8 cellular contexts compared by ENCODE assay signal in the genomic region with DNA sequence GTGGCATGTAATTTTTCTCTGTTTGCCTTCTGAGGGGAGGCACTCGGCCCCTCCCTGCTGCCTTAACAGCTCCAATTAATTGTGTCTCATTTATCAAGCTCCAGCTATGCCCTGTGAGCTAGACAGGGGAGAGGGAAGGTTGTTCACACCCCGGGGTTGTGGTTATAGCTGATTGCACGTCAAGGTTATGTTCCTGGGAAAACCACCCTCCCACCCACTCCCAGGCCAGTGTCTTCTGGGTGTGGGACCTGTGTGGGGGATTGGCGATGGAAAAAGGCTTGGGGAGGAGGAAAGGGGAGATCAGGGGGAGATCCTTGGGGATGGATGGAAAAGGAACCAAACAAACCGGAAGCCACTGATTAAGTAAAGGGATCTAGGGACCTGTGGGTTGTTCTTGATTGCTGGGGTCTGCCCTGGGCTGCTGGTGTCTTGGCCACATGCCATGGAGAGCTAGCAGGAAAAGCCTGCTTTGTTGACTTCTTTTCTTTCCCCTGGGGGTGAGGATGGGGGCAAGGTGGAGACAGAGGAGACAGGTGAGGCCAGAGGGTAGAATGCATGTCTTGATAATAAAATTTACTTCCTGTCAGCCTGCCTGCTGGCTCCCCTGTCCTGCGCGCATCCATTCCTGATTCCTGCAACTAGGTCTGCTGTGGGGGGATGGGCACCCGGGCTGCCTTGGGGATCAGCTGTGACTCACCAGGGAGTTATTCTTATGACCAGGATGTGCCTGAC. TPM values are rescaled to one million over a fixed set of nuclear protein-coding genes. Genes with fewer than 3 reads are reported as not detected.
DNase-seq lines count a peak whose midpoint lies in the region; ATAC-seq, FAIRE-seq and TF ChIP-seq lines count a peak whose summit lies in the region.

No MANE protein-coding gene starts in this region.

- 5 to 23% (median 13%) methylated on average over 8 of the region's 8 CpGs for WGBS in small intestine, 3 donors

- peaks cover 86% of the 10 kb centered on the region for H3K4me1 Mint-ChIP-seq in CD8-positive, alpha-beta T cell (ENCODE audit: low read depth)
- H3K4me1 Mint-ChIP-seq in brain, result peaks cover 52% of the 10 kb centered on the region

- peak overlapping the region; percentile 34 for H3K27ac ChIP-seq in CD8-positive, alpha-beta T cell (ENCODE audit: low read depth, low read length)
- peak overlapping the region; percentile 85 to 91 for H3K27ac ChIP-seq in small intestine (ENCODE audit: low read depth in 1 of 2, low read length in 1 of 2)

- CTCF ChIA-PET in CD8-positive, alpha-beta T cell (lab: Charles Lee), result interaction anchor here (0.7 to 2.4 kb wide), 9 partner anchors 8 to 163 kb away, joined by 3 to 10 read pairs (median 4); a partner anchor contains a TSS

- H3K36me3 Mint-ChIP-seq in CD8-positive, alpha-beta T cell, result peaks cover 20% of the 10 kb centered on the region
- peaks cover 16% of the 10 kb centered on the region for H3K36me3 Mint-ChIP-seq in brain

- H3K4me3 Mint-ChIP-seq in CD8-positive, alpha-beta T cell, result peak overlapping the region; percentile 50
- peak overlapping the region; percentile 23 to 71 (median 59) for H3K4me3 Mint-ChIP-seq in brain

- H3K4me3 ChIP-seq in CD8-positive, alpha-beta T cell (ENCODE audit: low read depth, low read length), result peak overlapping the region; percentile 7
- no peak overlapping the region for H3K4me3 ChIP-seq in small intestine (ENCODE audit: low read depth in 1 of 2, low read length in 2 of 2)

- no peak for TF ChIP-seq CTCF in CD8-positive, alpha-beta T cell (IDR thresholded peaks at IDR 0.05)
- TF ChIP-seq CTCF in brain (conservative IDR thresholded peaks at IDR 0.05), result no peak

- H3K27me3 ChIP-seq in CD8-positive, alpha-beta T cell (ENCODE audit: insufficient read depth, low read length), result no peaks in the 10 kb centered on the region
- no peaks in the 10 kb centered on the region for H3K27me3 ChIP-seq in small intestine (ENCODE audit: control insufficient read depth in 2 of 2, insufficient read depth in 2 of 2, low read length in 2 of 2)

- H3K27ac Mint-ChIP-seq in CD8-positive, alpha-beta T cell, result peak overlapping the region; percentile 97
- H3K27ac Mint-ChIP-seq in brain, result peak overlapping the region; percentile 68 to 97 (median 95)

- peak in 3 of 7 experiments; percentile 37 to 40 (median 38) for DNase-seq in CD8-positive, alpha-beta T cell
- peak; percentile 95 for DNase-seq in HTR-8/SVneo (ENCODE audit: insufficient read length, low spot score)
- peak; percentile 97 for DNase-seq in RPMI7951 (ENCODE audit: low read depth)
- peak; percentile 84 for DNase-seq in iPS-NIHi11 (ENCODE audit: low spot score)
- peak; percentile 97 for DNase-seq in small intestine
- DNase-seq in OCI-M2 (lab: John Stamatoyannopoulos, UW; ENCODE audit: unreplicated experiment), result no peak

- intact Hi-C loops in CD8-positive, alpha-beta T cell (cut with DNase I, micrococcal nuclease), result loop anchor here in 1 of 2 experiments (10.0 kb wide), 1 partner anchor 1379 kb away; no protein-coding TSS in a partner anchor

- peaks cover 18% of the 10 kb centered on the region for H3K36me3 ChIP-seq in CD8-positive, alpha-beta T cell (ENCODE audit: insufficient read depth, low read length)
- peaks cover 0 to 3% of the 10 kb centered on the region in 2 donors for H3K36me3 ChIP-seq in small intestine (ENCODE audit: control insufficient read depth in 2 of 2, insufficient read depth in 2 of 2, low read length in 2 of 2)

- no peaks in the 10 kb centered on the region for H3K9me3 ChIP-seq in CD8-positive, alpha-beta T cell (ENCODE audit: low read length)
- no peaks in the 10 kb centered on the region for H3K9me3 ChIP-seq in small intestine (ENCODE audit: control insufficient read depth, low read depth)

- FAIRE-seq in HTR-8/SVneo (lab: Jason Lieb, UNC) (peak; percentile 57), small intestine (lab: Jason Lieb, UNC) (no peak)

- peaks cover 99% of the 10 kb centered on the region for H3K4me1 ChIP-seq in CD8-positive, alpha-beta T cell (ENCODE audit: insufficient read depth, low read length)
- H3K4me1 ChIP-seq in small intestine (ENCODE audit: control insufficient read depth in 2 of 2, insufficient read depth in 1 of 2, low read depth in 1 of 2, low read length in 1 of 2), result peaks cover 4 to 6% of the 10 kb centered on the region in 2 donors

- POLR2A ChIA-PET in CD8-positive, alpha-beta T cell (lab: Charles Lee), result interaction anchor here (0.8 to 12.0 kb wide), 6 partner anchors 9 to 56 kb away, joined by 3 to 178 read pairs (median 6); a partner anchor contains a TSS

- H3K9me3 Mint-ChIP-seq in CD8-positive, alpha-beta T cell, result no peaks in the 10 kb centered on the region
- no peaks in the 10 kb centered on the region for H3K9me3 Mint-ChIP-seq in brain

- no peak for ATAC-seq in CD8-positive, alpha-beta T cell
- no peak for ATAC-seq in GM21360 (IDR thresholded peaks at IDR 0.05; ENCODE audit: unreplicated experiment)

- H3K27me3 Mint-ChIP-seq in CD8-positive, alpha-beta T cell (ENCODE audit: low read depth), result no peaks in the 10 kb centered on the region
- H3K27me3 Mint-ChIP-seq in brain, result peaks cover 7% of the 10 kb centered on the region

RNA-seq across cellular contexts. Expression of a gene that starts 14.1 kb away (rescaled TPM):
- total RNA-seq in CD8-positive, alpha-beta T cell, result 100 to 1,000 TPM; 170 TPM
- 0.60 and 1.3 TPM in 2 replicates for total RNA-seq in RPMI7951 (2014; rRNA removed; shearing (Covaris generic))
- 29.0 TPM for polyA plus RNA-seq in brain (ENCODE audit: insufficient read depth, low read depth, low replicate concordance)
- 1 to 10 TPM; 4.6 to 6.5 (median 5.2) TPM for polyA plus RNA-seq in small intestine

Comparison
In these comparisons a context has a peak if more than half of its experiments do, and no peak if none do; other contexts are left out.
1. RNA of a gene that starts 14.1 kb away (total RNA-seq): 170 TPM in CD8-positive, alpha-beta T cell; 0.60 to 1.3 TPM in RPMI7951; every median in the first group is over 10 times any median in the second.